Comparison of ENCODE assay signal across 21 cellular contexts in the genomic region with DNA sequence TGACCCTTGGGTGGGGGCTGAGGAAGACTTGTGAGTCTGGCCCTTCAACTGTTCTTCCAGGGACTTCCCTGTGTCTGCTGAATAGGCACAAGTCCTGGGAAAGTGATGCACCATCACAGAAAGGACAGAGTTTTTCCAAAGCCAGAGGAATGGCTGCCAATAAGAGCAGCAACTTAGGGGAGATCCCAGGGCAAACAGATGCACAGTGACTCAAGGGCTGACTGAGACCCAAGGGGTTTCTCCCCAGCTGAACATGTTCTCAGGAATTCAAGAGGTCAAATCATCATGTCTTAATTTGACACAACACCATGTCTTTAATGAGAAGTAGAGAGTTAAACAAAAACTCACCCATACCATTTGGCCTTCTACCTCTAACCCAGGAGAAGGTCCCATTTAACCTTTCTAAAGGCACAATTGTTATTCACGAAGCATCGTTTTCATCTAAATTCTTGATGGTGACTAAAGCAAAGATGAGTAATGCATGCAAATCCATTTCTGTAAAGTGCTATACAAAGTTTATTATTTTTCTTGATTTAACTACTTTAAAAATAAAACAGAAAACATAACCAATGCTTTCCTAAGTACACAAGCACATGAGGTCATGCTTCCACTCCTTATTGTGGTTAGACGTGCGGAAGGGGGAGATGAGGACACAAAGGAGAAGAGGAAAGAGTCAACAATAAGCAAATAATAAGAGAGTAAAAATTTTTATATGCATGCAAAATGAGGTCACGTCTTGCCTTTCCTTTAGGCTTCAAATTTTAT.
DNase-seq lines count a peak whose midpoint lies in the region; ATAC-seq, FAIRE-seq and TF ChIP-seq lines count a peak whose summit lies in the region.
"Had no signal": no experiment of that assay in that cellular context is flagged by ENCODE, and none has a peak within 500 bp of the region (broad histone marks: within the 10 kb centered on the region; RNA-seq: fewer than 3 reads in every experiment).

No MANE protein-coding gene starts in this region.

- H3K4me3 ChIP-seq in A549 (no peak overlapping the region), fibroblast of villous mesenchyme (ENCODE audit: low read depth, low read length) (no peak overlapping the region), spleen (no peak overlapping the region)
- H3K4me3 ChIP-seq: lung, upper lobe of left lung had no signal

- H4K8ac ChIP-seq in H9 (replicated peaks; ENCODE audit: insufficient read length, low read depth, low read length), result no peak overlapping the region

- no peak overlapping the region for H3K56ac ChIP-seq in H9 (ENCODE audit: insufficient read length, low read depth, low read length)

- H3T11ph ChIP-seq in H9 (ENCODE audit: low read length), result no peak overlapping the region

- H3K27ac ChIP-seq in A549 (peak overlapping the region; percentile 60 to 86; a peak in 5 of 6 replicates), H9 (ENCODE audit: insufficient read length, low read depth, low read length) (no peak overlapping the region), spleen (no peak overlapping the region)
- H3K27ac ChIP-seq: upper lobe of left lung, VCaP had no signal

- no peaks in the 10 kb centered on the region for H3K9me3 ChIP-seq in A549
- no peaks in the 10 kb centered on the region for H3K9me3 ChIP-seq in H9 (ENCODE audit: control insufficient read depth, low read depth, low read length)
- no peaks in the 10 kb centered on the region for H3K9me3 ChIP-seq in spleen
- H3K9me3 ChIP-seq: upper lobe of left lung had no signal

- no peak overlapping the region for H2BK120ac ChIP-seq in H9 (ENCODE audit: low read depth, low read length, poor library complexity, severe bottlenecking)

- peaks cover 0 to 4% of the 10 kb centered on the region in 2 experiments; a peak in 2 of 4 replicates for H3K4me1 Mint-ChIP-seq in H9
- H3K4me1 Mint-ChIP-seq: activated CD4-positive, alpha-beta memory T cell treated with anti-CD3 and anti-CD28 coated beads, Interleukin-2, amount 10 ng/mL, durations not matched to agents 7 days and 5 days; activated naive CD8-positive, alpha-beta T cell treated with anti-CD3 and anti-CD28 coated beads, Interleukin-2, amount 50 U/mL, for 24 hours; naive thymus-derived CD8-positive, alpha-beta T cell had no signal

- TF ChIP-seq POLR2A in A549 (IDR thresholded peaks at IDR 0.05; ENCODE audit: low read length) (no peak), spleen (IDR thresholded peaks at IDR 0.05) (no peak)

- no peak overlapping the region for H2AK5ac ChIP-seq in H9 (ENCODE audit: insufficient read length, low read length)

- H3K79me2 ChIP-seq in H9 (ENCODE audit: insufficient read depth, low read length), result no peaks in the 10 kb centered on the region

- H3K9me3 Mint-ChIP-seq in H9, result no peaks in the 10 kb centered on the region
- H3K9me3 Mint-ChIP-seq: activated CD4-positive, alpha-beta memory T cell treated with anti-CD3 and anti-CD28 coated beads, Interleukin-2, amount 10 ng/mL, durations not matched to agents 7 days and 5 days; activated naive CD8-positive, alpha-beta T cell treated with anti-CD3 and anti-CD28 coated beads, Interleukin-2, amount 50 U/mL, for 24 hours; activated T-helper 1 cell treated with anti-CD3 and anti-CD28 coated beads, Interleukin-12 subunit alpha, Interleukin-12 subunit beta, Interleukin-2, Interleukin-4 antibody, amounts not matched to agents 30 ng/mL and 10 ng/mL and 1 ng/mL, durations not matched to agents 14 hours and 24 hours and 36 hours; naive thymus-derived CD8-positive, alpha-beta T cell had no signal

- H3K4me1 ChIP-seq in A549 (peaks cover 51% of the 10 kb centered on the region), H9 (ENCODE audit: insufficient read depth, low read length) (no peaks in the 10 kb centered on the region), spleen (no peaks in the 10 kb centered on the region)

- H3K27me3 ChIP-seq in H9 (ENCODE audit: insufficient read depth, low read length), result no peaks in the 10 kb centered on the region
- no peaks in the 10 kb centered on the region for H3K27me3 ChIP-seq in spleen (replicated peaks in 1 of 7)
- H3K27me3 ChIP-seq: upper lobe of left lung had no signal

- DNase-seq in A549 (ENCODE audit: low read depth in 1 of 2, low spot score in 1 of 2), result no peak
- no peak for DNase-seq in H9
- DNase-seq in astrocyte of the hippocampus (ENCODE audit: low read depth, low spot score), result peak; percentile 32
- DNase-seq in fibroblast of villous mesenchyme (ENCODE audit: low read depth), result peak; percentile 64
- no peak for DNase-seq in GM13976 (ENCODE audit: low spot score)
- DNase-seq in spleen, result no peak
- DNase-seq in stimulated activated CD4-positive, alpha-beta T cell treated with anti-CD3 and anti-CD28 coated beads, Interleukin-1b, Interleukin-23, amount 100 ng/mL, for 48 hours, result no peak
- DNase-seq in NCI-H446 (lab: John Stamatoyannopoulos, UW), result no peak
- DNase-seq: activated CD4-positive, alpha-beta memory T cell treated with anti-CD3 and anti-CD28 coated beads, Interleukin-2, amount 10 ng/mL, durations not matched to agents 7 days and 5 days; activated naive CD8-positive, alpha-beta T cell treated with anti-CD3 and anti-CD28 coated beads, Interleukin-2, amount 50 U/mL, for 24 hours; COR-L47; GDM1; glutamatergic neuron; naive thymus-derived CD8-positive, alpha-beta T cell; NCI-H69; posterior cingulate gyrus; stimulated activated naive CD4-positive, alpha-beta T cell; upper lobe of left lung had no signal

- no peak overlapping the region for H3K14ac ChIP-seq in H9 (ENCODE audit: insufficient read depth, low read length)

- H3K23ac ChIP-seq in H9 (ENCODE audit: insufficient read length, low read depth, low read length), result no peak overlapping the region

- no peak for FAIRE-seq in A549 (lab: Jason Lieb, UNC)

- no peak overlapping the region for H3K4ac ChIP-seq in H9 (ENCODE audit: low read depth, low read length)

- H3K18ac ChIP-seq in H9 (ENCODE audit: insufficient read length, low read depth, low read length), result no peak overlapping the region

- no peak for TF ChIP-seq EP300 in A549 (IDR thresholded peaks at IDR 0.05)

- CTCF ChIA-PET in A549 (lab: Yijun Ruan, JAX), result interaction anchor here (1.4 kb wide), 1 partner anchor 246 kb away, joined by 3 read pairs; no protein-coding TSS in a partner anchor

- peak overlapping the region in 2 of 3 experiments; percentile 35 to 64; a peak in 2 of 7 replicates for H3K27ac Mint-ChIP-seq in H9
- H3K27ac Mint-ChIP-seq: activated CD4-positive, alpha-beta memory T cell treated with anti-CD3 and anti-CD28 coated beads, Interleukin-2, amount 10 ng/mL, durations not matched to agents 7 days and 5 days; activated naive CD8-positive, alpha-beta T cell treated with anti-CD3 and anti-CD28 coated beads, Interleukin-2, amount 50 U/mL, for 24 hours; activated T-helper 1 cell treated with anti-CD3 and anti-CD28 coated beads, Interleukin-12 subunit alpha, Interleukin-12 subunit beta, Interleukin-2, Interleukin-4 antibody, amounts not matched to agents 30 ng/mL and 10 ng/mL and 1 ng/mL, durations not matched to agents 14 hours and 24 hours and 36 hours; naive thymus-derived CD8-positive, alpha-beta T cell had no signal

- H3K36me3 ChIP-seq in spleen, result no peaks in the 10 kb centered on the region
- H3K36me3 ChIP-seq: upper lobe of left lung had no signal

- no peak overlapping the region for H3K4me3 Mint-ChIP-seq in H9
- H3K4me3 Mint-ChIP-seq: activated CD4-positive, alpha-beta memory T cell treated with anti-CD3 and anti-CD28 coated beads, Interleukin-2, amount 10 ng/mL, durations not matched to agents 7 days and 5 days; activated naive CD8-positive, alpha-beta T cell treated with anti-CD3 and anti-CD28 coated beads, Interleukin-2, amount 50 U/mL, for 24 hours; activated T-helper 1 cell treated with anti-CD3 and anti-CD28 coated beads, Interleukin-12 subunit alpha, Interleukin-12 subunit beta, Interleukin-2, Interleukin-4 antibody, amounts not matched to agents 30 ng/mL and 10 ng/mL and 1 ng/mL, durations not matched to agents 14 hours and 24 hours and 36 hours; naive thymus-derived CD8-positive, alpha-beta T cell had no signal

- no peaks in the 10 kb centered on the region for H3K79me1 ChIP-seq in H9 (ENCODE audit: insufficient read depth, low read depth, low read length, poor library complexity, severe bottlenecking)

- WGBS in A549 (ENCODE audit: missing lambda C conversion rate), result 72% methylated on average over 5 of the region's 5 CpGs
- WGBS in H9 (ENCODE audit: extremely low coverage, insufficient read length, low lambda C conversion rate), result no CpG with 5 or more reads among the region's 5 CpGs
- WGBS in spleen, 5 donors, result 78 to 87% (median 85%) methylated on average over 5 of the region's 5 CpGs

- H4K5ac ChIP-seq in H9 (ENCODE audit: insufficient read length, low read depth, low read length), result no peak overlapping the region

- POLR2A ChIA-PET in A549 (lab: Yijun Ruan, JAX), result interaction anchor here (0.7 kb wide), 1 partner anchor 10 kb away, joined by 3 read pairs; no protein-coding TSS in a partner anchor

- in situ Hi-C loops in GM13976 (cut with MboI; ENCODE audit: low sequenced_read_pairs, unreplicated experiment), result no loop called here

- TF ChIP-seq RAD21 in A549 (conservative IDR thresholded peaks at IDR 0.05 in 1 of 2, IDR thresholded peaks at IDR 0.05 in 1 of 2), result no peak

- H2BK20ac ChIP-seq in H9 (ENCODE audit: low read depth, low read length, poor library complexity, severe bottlenecking), result no peak overlapping the region

- no peak for TF ChIP-seq CTCF in A549 (IDR thresholded peaks at IDR 0.05)
- TF ChIP-seq CTCF in H9 (conservative IDR thresholded peaks at IDR 0.05), result no peak
- TF ChIP-seq CTCF in fibroblast of villous mesenchyme (IDR thresholded peaks at IDR 0.05; ENCODE audit: insufficient read depth, low read depth, low read length), result no peak
- no peak for TF ChIP-seq CTCF in GM13976 (IDR thresholded peaks at IDR 0.05; ENCODE audit: borderline replicate concordance, control extremely low read depth, extremely low read depth, insufficient read depth, missing control alignments)
- no peak for TF ChIP-seq CTCF in spleen (IDR thresholded peaks at IDR 0.05 in 8 of 11, conservative IDR thresholded peaks at IDR 0.05 in 3 of 11)

- no peak overlapping the region for H2AFZ ChIP-seq in H9 (ENCODE audit: low read length)

- no peak overlapping the region for H2BK5ac ChIP-seq in H9 (ENCODE audit: insufficient read length, low read length)

- no peak for ATAC-seq in A549
- ATAC-seq: activated naive CD8-positive, alpha-beta T cell treated with anti-CD3 and anti-CD28 coated beads, Interleukin-2, amount 50 U/mL, for 24 hours; naive thymus-derived CD8-positive, alpha-beta T cell had no signal

- H3K4me2 ChIP-seq in A549 (no peak overlapping the region; the same call in 2 of the 3 replicates), H9 (ENCODE audit: insufficient read depth, insufficient read length, low read length) (no peak overlapping the region)

- no peaks in the 10 kb centered on the region for H3K36me3 Mint-ChIP-seq in H9 (ENCODE audit: insufficient read depth in 1 of 3, low read depth in 3 of 3)
- H3K36me3 Mint-ChIP-seq: naive thymus-derived CD8-positive, alpha-beta T cell had no signal

- H3K27me3 Mint-ChIP-seq in H9 (ENCODE audit: low read depth), result no peaks in the 10 kb centered on the region
- H3K27me3 Mint-ChIP-seq: activated CD4-positive, alpha-beta memory T cell treated with anti-CD3 and anti-CD28 coated beads, Interleukin-2, amount 10 ng/mL, durations not matched to agents 7 days and 5 days; activated naive CD8-positive, alpha-beta T cell treated with anti-CD3 and anti-CD28 coated beads, Interleukin-2, amount 50 U/mL, for 24 hours had no signal

- no peaks in the 10 kb centered on the region for H3K23me2 ChIP-seq in H9 (ENCODE audit: insufficient read length, low read depth, low read length, poor library complexity, severe bottlenecking)

- H3K9ac ChIP-seq in H9 (ENCODE audit: extremely low read depth, insufficient read length, low read length), result no peak overlapping the region

- intact Hi-C loops in spleen (cut with DNase I; ENCODE audit: low total_unique reads), result no loop called here

- H4K91ac ChIP-seq in H9 (ENCODE audit: insufficient read length, low read depth, low read length), result no peak overlapping the region

- no peak overlapping the region for H2BK15ac ChIP-seq in H9 (ENCODE audit: low read depth, low read length)

- H4K20me1 ChIP-seq in H9 (ENCODE audit: control insufficient read depth, insufficient read depth, insufficient read length), result no peaks in the 10 kb centered on the region

- no peak overlapping the region for H2BK12ac ChIP-seq in H9 (ENCODE audit: insufficient read length, low read depth, low read length)

Comparison
In these comparisons a context has a peak if more than half of its experiments do, and no peak if none do; other contexts are left out.
1. DNase-seq: peak in astrocyte of the hippocampus (single experiment) and fibroblast of villous mesenchyme (single experiment); none in A549 (0 of 2), H9 (single experiment), GM13976 (single experiment), spleen (single experiment), stimulated activated CD4-positive, alpha-beta T cell treated with anti-CD3 and anti-CD28 coated beads, Interleukin-1b, Interleukin-23, amount 100 ng/mL, for 48 hours (single experiment) and NCI-H446 (0 of 2).
2. H3K27ac ChIP-seq: peak in A549 (2 of 2); none in H9 (single experiment) and spleen (0 of 8).